Comparison of ENCODE assay signal across 1 cellular context in genomic region chr22:19759994-19760651, GRCh38.
TF ChIP-seq lines count a peak whose summit lies in the region.

No MANE protein-coding gene starts in this region.

TF ChIP-seq in K562, 482 proteins besides CTCF, POLR2A, EP300 and RAD21 (continued from another document):
- 0 out of 4 replicates have a peak, but pooled peaks of 1 of the 2 experiments have one; percentile 38 for TF ChIP-seq ZMIZ1 (IDR thresholded peaks at IDR 0.05; ENCODE audit: low read depth in 2 of 2, low read length in 2 of 2)
- peak; percentile 82 for TF ChIP-seq MGA (IDR thresholded peaks at IDR 0.05)
- TF ChIP-seq MXI1 (IDR thresholded peaks at IDR 0.05; ENCODE audit: low read depth, low read length) = peak; percentile 30; the same call in 1 of the 2 replicates
- TF ChIP-seq SUPT5H (IDR thresholded peaks at IDR 0.05) = peak; percentile 49; the same call in 1 of the 2 replicates
- TF ChIP-seq SMARCA4 (IDR thresholded peaks at IDR 0.05) = peak; percentile 88
- TF ChIP-seq NUFIP1 (IDR thresholded peaks at IDR 0.05; ENCODE audit: partially characterized antibody) = no peak
- no peak for TF ChIP-seq TCF15 (CRISPR knock-in tag; IDR thresholded peaks at IDR 0.05)
- TF ChIP-seq SAFB (IDR thresholded peaks at IDR 0.05; ENCODE audit: borderline replicate concordance, low read depth, low read length) = no peak
- no peak for TF ChIP-seq ZFP91 (CRISPR knock-in tag; IDR thresholded peaks at IDR 0.05)
- peak; percentile 31; the same call in 1 of the 2 replicates for TF ChIP-seq SMAD4 (CRISPR knock-in tag; conservative IDR thresholded peaks at IDR 0.05)
- TF ChIP-seq SMAD1 (IDR thresholded peaks at IDR 0.05; ENCODE audit: low read depth, low read length, partially characterized antibody) = no peak
- peak; percentile 93 to 97 for TF ChIP-seq MLLT1 (IDR thresholded peaks at IDR 0.05)
- TF ChIP-seq HNRNPUL1 (IDR thresholded peaks at IDR 0.05; ENCODE audit: low read length) = no peak
- TF ChIP-seq ARID4B (CRISPR knock-in tag; IDR thresholded peaks at IDR 0.05) = no peak
- TF ChIP-seq TCFL5 (CRISPR knock-in tag; conservative IDR thresholded peaks at IDR 0.05) = no peak
- peak; percentile 33 for TF ChIP-seq ZNF140 (CRISPR knock-in tag; IDR thresholded peaks at IDR 0.05)
- TF ChIP-seq ZZZ3 (IDR thresholded peaks at IDR 0.05) = no peak
